In genomic region chr3:57951106-57951882, GRCh38 we compare ENCODE assay signal across 9 cellular contexts. TPM values are rescaled to one million over a fixed set of nuclear protein-coding genes. Genes with fewer than 3 reads are reported as not detected.
DNase-seq lines count a peak whose midpoint lies in the region; ATAC-seq and TF ChIP-seq lines count a peak whose summit lies in the region.
"Had no signal": no experiment of that assay in that cellular context is flagged by ENCODE, and none has a peak within 500 bp of the region (broad histone marks: within the 10 kb centered on the region; RNA-seq: fewer than 3 reads in every experiment).

No MANE protein-coding gene starts in this region.

- no peaks in the 10 kb centered on the region for H3K9me2 ChIP-seq in GM23248 (ENCODE audit: insufficient read depth)

- peak overlapping the region; percentile 81 for H3K27ac Mint-ChIP-seq in neural progenitor cell

- H2AFZ ChIP-seq in GM23248, result peak overlapping the region; percentile 71
- peak overlapping the region; percentile 15 for H2AFZ ChIP-seq in fibroblast of lung (ENCODE audit: low read length)
- peak overlapping the region; percentile 3 for H2AFZ ChIP-seq in neural progenitor cell (replicated peaks)

- WGBS in GM23248 (ENCODE audit: low coverage in 1 of 2, low lambda C conversion rate in 2 of 2, missing lambda C conversion rate in 2 of 2), 2 experiments, result 3 to 4% methylated on average over 8 of the region's 8 CpGs

- H3K36me3 Mint-ChIP-seq in neural progenitor cell, result no peaks in the 10 kb centered on the region

- no peaks in the 10 kb centered on the region for H4K20me1 ChIP-seq in GM23248 (ENCODE audit: insufficient read depth)
- H4K20me1 ChIP-seq in fibroblast of lung (ENCODE audit: control insufficient read depth, extremely low read depth, insufficient read depth, low read length), result no peaks in the 10 kb centered on the region
- H4K20me1 ChIP-seq in neural progenitor cell (ENCODE audit: low read depth), result no peaks in the 10 kb centered on the region

- H3K79me2 ChIP-seq in GM23248 (ENCODE audit: insufficient read depth) (no peaks in the 10 kb centered on the region), fibroblast of lung (ENCODE audit: control insufficient read depth, insufficient read depth, low read length) (no peaks in the 10 kb centered on the region), neural progenitor cell (ENCODE audit: low read depth) (no peaks in the 10 kb centered on the region)

- H3K4me3 ChIP-seq in GM23248 (no peak overlapping the region), fibroblast of lung (replicated peaks in 1 of 4; ENCODE audit: control extremely low read depth in 1 of 4, insufficient read depth in 1 of 4, low read depth in 3 of 4, low read length in 4 of 4) (no peak overlapping the region), neural progenitor cell (no peak overlapping the region)

- no peaks in the 10 kb centered on the region for H3K36me3 ChIP-seq in GM23248 (ENCODE audit: low read depth)
- no peaks in the 10 kb centered on the region for H3K36me3 ChIP-seq in fibroblast of lung (ENCODE audit: control insufficient read depth, insufficient read depth, low read length)
- no peaks in the 10 kb centered on the region for H3K36me3 ChIP-seq in neural progenitor cell

- H3K4me1 Mint-ChIP-seq in neural progenitor cell, result peaks cover 49% of the 10 kb centered on the region

- H3K9me3 ChIP-seq in GM23248 (ENCODE audit: low read depth) (no peaks in the 10 kb centered on the region), fibroblast of lung (ENCODE audit: control insufficient read depth, insufficient read depth, low read depth, low read length) (no peaks in the 10 kb centered on the region), neural progenitor cell (ENCODE audit: low read depth) (no peaks in the 10 kb centered on the region)

- H3K9me3 Mint-ChIP-seq in neural progenitor cell, result no peaks in the 10 kb centered on the region

- peaks cover 39% of the 10 kb centered on the region for H3K4me1 ChIP-seq in GM23248 (ENCODE audit: insufficient read depth)
- H3K4me1 ChIP-seq in fibroblast of lung (ENCODE audit: control insufficient read depth, extremely low read depth, insufficient read depth, low read length), result peaks cover 22% of the 10 kb centered on the region
- H3K4me1 ChIP-seq in neural progenitor cell, result peaks cover 21% of the 10 kb centered on the region

- in situ Hi-C loops in GM23248 (cut with MboI), result no loop called here

- H3F3A ChIP-seq in GM23248 (ENCODE audit: insufficient read depth), result peaks cover 33% of the 10 kb centered on the region
- peaks cover 10% of the 10 kb centered on the region for H3F3A ChIP-seq in neural progenitor cell (ENCODE audit: low read depth)

- no peaks in the 10 kb centered on the region for H3K27me3 Mint-ChIP-seq in neural progenitor cell (ENCODE audit: insufficient read depth, low read depth)

- no peak for ATAC-seq in HG02759 (IDR thresholded peaks at IDR 0.05; ENCODE audit: unreplicated experiment)

- DNase-seq in GM23248 (peak; percentile 90), SK-N-DZ (ENCODE audit: low spot score) (peak; percentile 91), fibroblast of lung (ENCODE audit: low read depth in 2 of 2) (peak; percentile 84 to 92), neural progenitor cell (ENCODE audit: low spot score) (no peak), NCI-H1092 (lab: John Stamatoyannopoulos, UW) (no peak), DMS79 (lab: John Stamatoyannopoulos, UW) (no peak)
- no peak for DNase-seq in central memory CD4-positive, alpha-beta T cell

- H3K4me2 ChIP-seq in GM23248 (ENCODE audit: unreplicated experiment), result peak overlapping the region; percentile 50
- peak overlapping the region; percentile 48 for H3K4me2 ChIP-seq in fibroblast of lung (ENCODE audit: extremely low read depth, insufficient read depth, low read length)
- H3K4me2 ChIP-seq in neural progenitor cell, result no peak overlapping the region
- H3K4me2 ChIP-seq: KMS-11 had no signal

- H3K4me3 Mint-ChIP-seq in neural progenitor cell, result no peak overlapping the region

- no peaks in the 10 kb centered on the region for H3K27me3 ChIP-seq in GM23248 (replicated peaks; ENCODE audit: insufficient read depth)
- H3K27me3 ChIP-seq in fibroblast of lung (ENCODE audit: control insufficient read depth, insufficient read depth, low read length), result no peaks in the 10 kb centered on the region
- H3K27me3 ChIP-seq in neural progenitor cell, result no peaks in the 10 kb centered on the region

- H3K27ac ChIP-seq in GM23248 (peak overlapping the region; percentile 71), fibroblast of lung (ENCODE audit: insufficient read depth, low read length) (peak overlapping the region; percentile 72), neural progenitor cell (no peak overlapping the region)
- H3K27ac ChIP-seq: KMS-11 had no signal

- H3K9ac ChIP-seq in GM23248, result peak overlapping the region; percentile 50
- H3K9ac ChIP-seq in fibroblast of lung (ENCODE audit: insufficient read depth, low read length), result no peak overlapping the region
- no peak overlapping the region for H3K9ac ChIP-seq in neural progenitor cell
- H3K9ac ChIP-seq: KMS-11 had no signal

- no peak for TF ChIP-seq CTCF in fibroblast of lung (conservative IDR thresholded peaks at IDR 0.05 in 1 of 2, IDR thresholded peaks at IDR 0.05 in 1 of 2; ENCODE audit: low read depth in 1 of 2, low read length in 2 of 2)
- no peak for TF ChIP-seq CTCF in neural progenitor cell (IDR thresholded peaks at IDR 0.05)

RNA-seq across cellular contexts. Expression of gene FLNB, which starts 56.9 kb away (rescaled TPM):
- 186 and 199 TPM in 2 replicates for total RNA-seq in GM23248 (2014; rRNA removed; shearing (Covaris generic))
- polyA plus RNA-seq in GM23248 (2016; fragmentation: Nextera tagmentation; extraction: Ambion mirVana), result 60.6 and 61.7 TPM in 2 replicates
- polyA plus RNA-seq in SK-N-DZ (2014; cell fraction: cytosol; rRNA removed), result 23.1 and 24.2 TPM in 2 replicates
- 22.6 and 25.4 TPM in 2 replicates for polyA plus RNA-seq in SK-N-DZ (2014; cell fraction: nucleus; rRNA removed)
- 51.6 and 81.7 TPM in 2 replicates for total RNA-seq in fibroblast of lung
- polyA plus RNA-seq in fibroblast of lung, result 47.9 and 105 TPM in 2 replicates
- 58.4 and 119 TPM in 2 replicates for polyA plus RNA-seq in fibroblast of lung (2012)
- polyA minus RNA-seq in fibroblast of lung (ENCODE audit: low replicate concordance), result 157 and 358 TPM in 2 replicates
- total RNA-seq in neural progenitor cell (ENCODE audit: low replicate concordance), result 32.0 and 54.9 TPM in 2 replicates

Comparison
In these comparisons a context has a peak if more than half of its experiments do, and no peak if none do; other contexts are left out.
1. DNase-seq: peak in GM23248 (single experiment), SK-N-DZ (single experiment) and fibroblast of lung (2 of 2); none in neural progenitor cell (single experiment), NCI-H1092 (single experiment), DMS79 (single experiment) and central memory CD4-positive, alpha-beta T cell (single experiment).
2. H2AFZ ChIP-seq: peak in every context shown above with its lines; median percentile 71 in GM23248; 15 in fibroblast of lung; 3 in neural progenitor cell.